Comparison of ENCODE assay signal across 8 cellular contexts in genomic region chr19:21604351-21604926, GRCh38.
A peak's percentile ranks its signal among the peaks of the same experiment; 100 is the strongest.
DNase-seq lines count a peak whose midpoint lies in the region; ATAC-seq, FAIRE-seq and TF ChIP-seq lines count a peak whose summit lies in the region.

No MANE protein-coding gene starts in this region.

- H3K27me3 ChIP-seq in BLaER1 treated with 17β-estradiol and CSF1 and Interleukin-3, amounts not matched to agents 10 nM and 100 nM: no peaks in the 10 kb centered on the region
- H3K27me3 ChIP-seq in adrenal gland (no peaks in the 10 kb centered on the region), small intestine (ENCODE audit: control insufficient read depth in 2 of 2, insufficient read depth in 2 of 2, low read length in 2 of 2) (no peaks in the 10 kb centered on the region)

- no peak for TF ChIP-seq POLR2A in adrenal gland (IDR thresholded peaks at IDR 0.05)

- H3K36me3 ChIP-seq in BLaER1 treated with 17β-estradiol and CSF1 and Interleukin-3, amounts not matched to agents 10 nM and 100 nM: no peaks in the 10 kb centered on the region
- H3K36me3 ChIP-seq in adrenal gland (replicated peaks in 1 of 2) (no peaks in the 10 kb centered on the region), small intestine (ENCODE audit: control insufficient read depth in 2 of 2, insufficient read depth in 2 of 2, low read length in 2 of 2) (no peaks in the 10 kb centered on the region)

- no peak for ATAC-seq in GM18867 (IDR thresholded peaks at IDR 0.05; ENCODE audit: unreplicated experiment)
- no peak for ATAC-seq in HG02759 (IDR thresholded peaks at IDR 0.05; ENCODE audit: unreplicated experiment)

- peak overlapping the region; percentile 79 to 92 (median 90) for H3K4me3 Mint-ChIP-seq in IgD-negative memory B cell

- H3K27ac ChIP-seq in BLaER1 treated with 17β-estradiol and CSF1 and Interleukin-3, amounts not matched to agents 10 nM and 100 nM: peak overlapping the region in 10 of 11 experiments; percentile 71 to 91 (median 84); a peak in 20 of 22 replicates
- H3K27ac ChIP-seq in adrenal gland (peak overlapping the region; percentile 67 to 93 (median 72)), small intestine (ENCODE audit: low read depth in 1 of 2, low read length in 1 of 2) (peak overlapping the region; percentile 43 to 60)

- FAIRE-seq in small intestine (lab: Jason Lieb, UNC): peak; percentile 23

- H3K27ac Mint-ChIP-seq in IgD-negative memory B cell: peak overlapping the region in 2 of 3 donors; percentile 7 to 89

- peaks cover 0 to 14% (median 3%) of the 10 kb centered on the region in 11 experiments; a peak in 5 of 22 replicates for H3K9me3 ChIP-seq in BLaER1 treated with 17β-estradiol and CSF1 and Interleukin-3, amounts not matched to agents 10 nM and 100 nM (replicated peaks in 1 of 11)
- no peaks in the 10 kb centered on the region for H3K9me3 ChIP-seq in adrenal gland (replicated peaks in 1 of 3)
- no peaks in the 10 kb centered on the region for H3K9me3 ChIP-seq in small intestine (ENCODE audit: control insufficient read depth, low read depth)

- H3K27me3 Mint-ChIP-seq in IgD-negative memory B cell: no peaks in the 10 kb centered on the region

- H3K4me1 ChIP-seq in BLaER1 treated with 17β-estradiol and CSF1 and Interleukin-3, amounts not matched to agents 10 nM and 100 nM: peaks cover 10 to 24% (median 20%) of the 10 kb centered on the region in 10 experiments; a peak in 18 of 20 replicates
- peaks cover 23 to 39% of the 10 kb centered on the region in 2 donors for H3K4me1 ChIP-seq in adrenal gland (replicated peaks in 1 of 2)
- H3K4me1 ChIP-seq in small intestine (ENCODE audit: control insufficient read depth in 2 of 2, insufficient read depth in 1 of 2, low read depth in 1 of 2, low read length in 1 of 2): no peaks in the 10 kb centered on the region

- TF ChIP-seq CTCF in adrenal gland (IDR thresholded peaks at IDR 0.05): no peak

- WGBS in adrenal gland, 4 donors: 0 to 3% (median 2%) methylated on average over 4 of the region's 4 CpGs
- WGBS in small intestine, 3 donors: 1 to 3% (median 2%) methylated on average over 4 of the region's 4 CpGs

- H4K20me1 ChIP-seq in BLaER1 treated with 17β-estradiol and CSF1 and Interleukin-3, amounts not matched to agents 10 nM and 100 nM: no peaks in the 10 kb centered on the region

- DNase-seq in adrenal gland (peak in 2 of 7 donors; percentile 28 to 33), iPS-NIHi7 (ENCODE audit: extremely low spot score) (peak; percentile 39), small intestine (peak; percentile 46), SHP77 treated with DMSO at 0.1 percent for 48 hours (lab: John Stamatoyannopoulos, UW) (no peak)

- H3K36me3 Mint-ChIP-seq in IgD-negative memory B cell: no peaks in the 10 kb centered on the region

- intact Hi-C loops in adrenal gland (cut with DNase I): no loop called here

- peaks cover 3 to 15% (median 12%) of the 10 kb centered on the region in 3 donors for H3K4me1 Mint-ChIP-seq in IgD-negative memory B cell

- peaks cover 0 to 7% (median 2%) of the 10 kb centered on the region in 3 donors for H3K9me3 Mint-ChIP-seq in IgD-negative memory B cell

- H3K9ac ChIP-seq in BLaER1 treated with 17β-estradiol and CSF1 and Interleukin-3, amounts not matched to agents 10 nM and 100 nM: peak overlapping the region; percentile 66 to 86 (median 83)

- H3K4me3 ChIP-seq in BLaER1 treated with 17β-estradiol and CSF1 and Interleukin-3, amounts not matched to agents 10 nM and 100 nM: peak overlapping the region; percentile 46 to 71 (median 60)
- H3K4me3 ChIP-seq in adrenal gland (peak overlapping the region in 3 of 4 donors; percentile 1 to 55 (median 20)), small intestine (ENCODE audit: low read depth in 1 of 2, low read length in 2 of 2) (peak overlapping the region in 1 of 2 donors; percentile 47)

- H3K4me2 ChIP-seq in BLaER1 treated with 17β-estradiol and CSF1 and Interleukin-3, amounts not matched to agents 10 nM and 100 nM: peak overlapping the region; percentile 77 to 99 (median 91)
